ENCODE assay signal across 10 cellular contexts in genomic region chr17:42423766-42424165, GRCh38. TPM values are rescaled to one million over a fixed set of nuclear protein-coding genes. Genes with fewer than 3 reads are reported as not detected.
DNase-seq lines count a peak whose midpoint lies in the region; ATAC-seq and TF ChIP-seq lines count a peak whose summit lies in the region.
"Had no signal": no experiment of that assay in that cellular context is flagged by ENCODE, and none has a peak within 500 bp of the region (broad histone marks: within the 10 kb centered on the region; RNA-seq: fewer than 3 reads in every experiment).

No MANE protein-coding gene starts in this region.

- ATAC-seq in T-helper 17 cell = no peak
- ATAC-seq in psoas muscle = no peak
- ATAC-seq in GM18909 (IDR thresholded peaks at IDR 0.05; ENCODE audit: poor library complexity, unreplicated experiment) = no peak
- no peak for ATAC-seq in PC-3
- no peak for ATAC-seq in HG02588 (IDR thresholded peaks at IDR 0.05; ENCODE audit: unreplicated experiment)

- H3K4me3 ChIP-seq in AG10803 (ENCODE audit: low read length) = peak overlapping the region; percentile 51
- peak overlapping the region; percentile 90 for H3K4me3 ChIP-seq in fibroblast of villous mesenchyme (ENCODE audit: low read depth, low read length)
- H3K4me3 ChIP-seq in psoas muscle = peak overlapping the region; percentile 91
- no peak overlapping the region for H3K4me3 ChIP-seq in PC-3 (ENCODE audit: low read length)

- CTCF ChIA-PET in PC-3 (lab: Charles Lee) = no interaction called here

- no peaks in the 10 kb centered on the region for H4K20me1 ChIP-seq in PC-3 (ENCODE audit: low read length)

- no TSS peak for BruUV-seq in PC-3 (replicated peaks; lab: Mats Ljungman, UMichigan)

- H3K27me3 Mint-ChIP-seq in T-helper 17 cell = peaks cover 35% of the 10 kb centered on the region

- no peak overlapping the region for H3K9ac ChIP-seq in PC-3 (ENCODE audit: low read length)

- no peaks in the 10 kb centered on the region for H3K36me3 Mint-ChIP-seq in T-helper 17 cell (ENCODE audit: low read depth)

- H3K27me3 ChIP-seq in psoas muscle (ENCODE audit: insufficient read depth in 3 of 3, low read length in 2 of 3) = no peaks in the 10 kb centered on the region
- no peaks in the 10 kb centered on the region for H3K27me3 ChIP-seq in PC-3 (ENCODE audit: low read length)

- H3K9me3 ChIP-seq in T-helper 17 cell (ENCODE audit: control insufficient read depth, low read length, poor library complexity, severe bottlenecking) = no peaks in the 10 kb centered on the region
- H3K9me3 ChIP-seq in psoas muscle = no peaks in the 10 kb centered on the region
- H3K9me3 ChIP-seq in PC-3 (ENCODE audit: low read length) = no peaks in the 10 kb centered on the region

- DNase-seq in AG10803 (ENCODE audit: low read depth) = no peak
- no peak for DNase-seq in T-helper 17 cell
- DNase-seq in fibroblast of villous mesenchyme (ENCODE audit: low read depth) = no peak
- no peak for DNase-seq in psoas muscle
- no peak for DNase-seq in stimulated activated CD4-positive, alpha-beta T cell treated with anti-CD3 and anti-CD28 coated beads, Interleukin-4, amount 100 ng/mL, for 24 hours
- no peak for DNase-seq in PC-3
- DNase-seq: activated T-cell treated with anti-CD3 and anti-CD28 coated beads for 4 hours; effector CD8-positive, alpha-beta T cell had no signal

- no peaks in the 10 kb centered on the region for H3K79me2 ChIP-seq in PC-3 (ENCODE audit: low read length)

- H3K4me1 Mint-ChIP-seq in T-helper 17 cell = peaks cover 8% of the 10 kb centered on the region

- H3K27ac Mint-ChIP-seq in T-helper 17 cell = no peak overlapping the region

- H3F3A ChIP-seq in PC-3 (ENCODE audit: low read length, unreplicated experiment) = no peaks in the 10 kb centered on the region

- intact Hi-C loops in psoas muscle (cut with DNase I) (loop anchor here (5.0 kb wide), 2 partner anchors 34 to 99 kb away; partner anchors contain the start of gene ATP6V0A1 (in 1 of the 2)), PC-3 (cut with micrococcal nuclease) (no loop called here)

- H3K4me1 ChIP-seq in psoas muscle (peaks cover 40% of the 10 kb centered on the region), PC-3 (ENCODE audit: insufficient read depth, low read length) (no peaks in the 10 kb centered on the region)

- H3K9me2 ChIP-seq in PC-3 (replicated peaks; ENCODE audit: low read length) = no peaks in the 10 kb centered on the region

- no peak for TF ChIP-seq CTCF in AG10803 (conservative IDR thresholded peaks at IDR 0.05; ENCODE audit: low read length)
- no peak for TF ChIP-seq CTCF in fibroblast of villous mesenchyme (IDR thresholded peaks at IDR 0.05; ENCODE audit: insufficient read depth, low read depth, low read length)
- no peak for TF ChIP-seq CTCF in psoas muscle (IDR thresholded peaks at IDR 0.05)
- TF ChIP-seq CTCF in PC-3 (conservative IDR thresholded peaks at IDR 0.05; ENCODE audit: low read depth, low read length) = no peak

- H2AFZ ChIP-seq in PC-3 (ENCODE audit: low read length) = no peak overlapping the region

- no peak overlapping the region for H3K4me2 ChIP-seq in PC-3 (ENCODE audit: low read length)

- POLR2A ChIA-PET in PC-3 (lab: Charles Lee; ENCODE audit: unreplicated experiment) = no interaction called here

- H3K36me3 ChIP-seq in psoas muscle (ENCODE audit: insufficient read depth in 1 of 2, low read depth in 1 of 2) (peaks cover 0 to under 1% of the 10 kb centered on the region in 2 donors), PC-3 (ENCODE audit: low read depth, low read length) (no peaks in the 10 kb centered on the region)

- WGBS in psoas muscle, 3 donors = 47 to 62% (median 57%) methylated on average over 11 of the region's 11 CpGs

- peak overlapping the region; percentile 94 for H3K27ac ChIP-seq in psoas muscle
- no peak overlapping the region for H3K27ac ChIP-seq in PC-3 (ENCODE audit: low read length)

- H3K4me3 Mint-ChIP-seq in T-helper 17 cell = peak overlapping the region; percentile 93

RNA-seq across cellular contexts. Expression of gene CAVIN1, which starts 0.7 kb away (rescaled TPM):
- total RNA-seq in T-helper 17 cell (under 1 TPM; 0.47 to 0.90 TPM), fibroblast of villous mesenchyme (988 and 1,007 TPM in 2 replicates), psoas muscle (100 to 1,000 TPM; 109 to 151 (median 128) TPM), PC-3 (2014; rRNA removed) (0.17 TPM in 1 of 2 replicates, not detected in the other)
- 10 to 100 TPM; 69.5 to 92.6 (median 92.0) TPM for polyA plus RNA-seq in psoas muscle

RNA-seq across cellular contexts. Expression of gene ATP6V0A1, which starts 34.9 kb away (rescaled TPM):
- 10 to 100 TPM; 15.4 to 18.5 TPM for total RNA-seq in T-helper 17 cell
- 66.4 and 82.5 TPM in 2 replicates for total RNA-seq in fibroblast of villous mesenchyme
- total RNA-seq in psoas muscle = 100 to 1,000 TPM in 2 of 4 donors, 10 to 100 TPM in 2; 41.1 to 116 (median 89.6) TPM
- polyA plus RNA-seq in psoas muscle = 10 to 100 TPM; 51.7 to 62.7 (median 61.0) TPM
- 0.07 and 0.35 TPM in 2 replicates for total RNA-seq in PC-3 (2014; rRNA removed)

RNA-seq across cellular contexts. Expression of gene STAT3, which starts 35.5 kb away (rescaled TPM):
- total RNA-seq in T-helper 17 cell = 100 to 1,000 TPM; 203 to 221 TPM
- 113 and 180 TPM in 2 replicates for total RNA-seq in fibroblast of villous mesenchyme
- total RNA-seq in psoas muscle = 100 to 1,000 TPM in 3 of 4 donors, 10 to 100 TPM in 1; 67.3 to 279 (median 220) TPM
- 100 to 1,000 TPM in 1 of 3 donors, 10 to 100 TPM in 2; 95.6 to 111 (median 97.8) TPM for polyA plus RNA-seq in psoas muscle
- not detected in 2 replicates for total RNA-seq in PC-3 (2014; rRNA removed)

Comparison
In these comparisons a context has a peak if more than half of its experiments do, and no peak if none do; other contexts are left out.
1. RNA of gene CAVIN1, which starts 0.7 kb away (total RNA-seq): 988 to 1,007 TPM in fibroblast of villous mesenchyme and 109 to 151 TPM in psoas muscle; 0.47 to 0.90 TPM in T-helper 17 cell and 0.17 TPM in PC-3; every median in the first group is over 10 times any median in the second.
2. RNA of gene ATP6V0A1, which starts 34.9 kb away (total RNA-seq): 41.1 to 116 TPM in psoas muscle, 66.4 to 82.5 TPM in fibroblast of villous mesenchyme and 15.4 to 18.5 TPM in T-helper 17 cell; 0.07 to 0.35 TPM in PC-3; every median in the first group is over 10 times any median in the second.
3. RNA of gene STAT3, which starts 35.5 kb away (total RNA-seq): 67.3 to 279 TPM in psoas muscle, 203 to 221 TPM in T-helper 17 cell and 113 to 180 TPM in fibroblast of villous mesenchyme; not detected in PC-3; every median in the first group is over 10 times any median in the second.